In the genomic region with DNA sequence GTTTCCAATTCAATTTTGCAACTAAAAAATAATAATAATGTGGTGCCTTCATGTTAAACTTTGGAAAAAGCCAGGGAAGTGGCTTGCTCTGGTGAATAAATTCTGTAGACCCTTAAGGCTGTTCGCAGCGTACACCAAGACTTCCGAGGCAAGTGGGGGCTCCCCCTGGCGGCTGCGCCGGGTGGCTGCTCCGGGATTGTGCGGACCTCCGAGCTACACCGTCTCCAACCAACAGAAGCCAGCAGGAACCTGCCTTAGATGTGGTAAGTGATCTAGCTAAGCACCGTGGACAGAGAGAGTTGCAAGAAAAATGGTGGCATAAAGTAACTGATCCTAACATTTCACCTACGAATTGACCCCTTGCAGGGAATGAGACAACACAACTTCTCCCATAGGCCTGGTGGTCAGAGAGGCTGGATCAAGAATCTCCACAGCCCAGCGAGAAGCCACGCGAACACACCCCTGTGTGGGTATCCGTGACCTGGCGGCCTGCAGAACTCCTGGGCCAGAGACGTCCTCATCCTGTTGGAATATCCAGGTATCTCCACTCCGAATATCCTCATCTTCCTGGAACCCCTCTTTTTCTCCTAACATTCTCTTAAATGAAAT, we compare ENCODE assay signal across 7 cellular contexts.
DNase-seq lines count a peak whose midpoint lies in the region; ATAC-seq and TF ChIP-seq lines count a peak whose summit lies in the region.

No MANE protein-coding gene starts in this region.

- intact Hi-C loops in activated T-helper 2 cell treated with anti-CD3 and anti-CD28 coated beads, Interferon-gamma antibody, Interleukin-2, Interleukin-4, amounts not matched to agents 10 μg/mL and 5 μg/mL and 100 μg/mL, durations not matched to agents 14 hours and 24 hours and 36 hours (cut with micrococcal nuclease): loop anchor here (1.0 kb wide), 1 partner anchor 213 kb away; no protein-coding TSS in a partner anchor

- H3K27ac Mint-ChIP-seq in activated T-helper 2 cell treated with anti-CD3 and anti-CD28 coated beads, Interferon-gamma antibody, Interleukin-2, Interleukin-4, amounts not matched to agents 10 μg/mL and 5 μg/mL and 100 μg/mL, durations not matched to agents 14 hours and 24 hours and 36 hours: no peak overlapping the region

- H3K9me3 Mint-ChIP-seq in activated T-helper 2 cell treated with anti-CD3 and anti-CD28 coated beads, Interferon-gamma antibody, Interleukin-2, Interleukin-4, amounts not matched to agents 10 μg/mL and 5 μg/mL and 100 μg/mL, durations not matched to agents 14 hours and 24 hours and 36 hours: peaks cover 7% of the 10 kb centered on the region

- no peaks in the 10 kb centered on the region for H3K36me3 ChIP-seq in neutrophil
- no peaks in the 10 kb centered on the region for H3K36me3 ChIP-seq in thoracic aorta

- in situ Hi-C loops in GM13976 (cut with MboI; ENCODE audit: low sequenced_read_pairs, unreplicated experiment): no loop called here

- peaks cover 40% of the 10 kb centered on the region for H3K27me3 ChIP-seq in neutrophil
- no peaks in the 10 kb centered on the region for H3K27me3 ChIP-seq in thoracic aorta (replicated peaks; ENCODE audit: insufficient read depth)

- TF ChIP-seq CTCF in GM13976 (IDR thresholded peaks at IDR 0.05; ENCODE audit: borderline replicate concordance, control extremely low read depth, extremely low read depth, insufficient read depth, missing control alignments) (peak; percentile 65), neutrophil (IDR thresholded peaks at IDR 0.05) (peak; percentile 27), thoracic aorta (IDR thresholded peaks at IDR 0.05) (peak; percentile 52)

- H3K4me3 Mint-ChIP-seq in activated T-helper 2 cell treated with anti-CD3 and anti-CD28 coated beads, Interferon-gamma antibody, Interleukin-2, Interleukin-4, amounts not matched to agents 10 μg/mL and 5 μg/mL and 100 μg/mL, durations not matched to agents 14 hours and 24 hours and 36 hours (ENCODE audit: low read depth): no peak overlapping the region

- H3K4me1 ChIP-seq in neutrophil (ENCODE audit: control insufficient read depth in 1 of 2, insufficient read depth in 1 of 2, low read depth in 1 of 2, low read length in 1 of 2): no peaks in the 10 kb centered on the region
- no peaks in the 10 kb centered on the region for H3K4me1 ChIP-seq in thoracic aorta (ENCODE audit: control insufficient read depth in 1 of 2, low read depth in 2 of 2)

- H3K9me3 ChIP-seq in neutrophil: no peaks in the 10 kb centered on the region
- no peaks in the 10 kb centered on the region for H3K9me3 ChIP-seq in thoracic aorta

- H3K27ac ChIP-seq in neutrophil: no peak overlapping the region
- no peak overlapping the region for H3K27ac ChIP-seq in thoracic aorta

- ATAC-seq in HG02623 (IDR thresholded peaks at IDR 0.05; ENCODE audit: unreplicated experiment) (peak; percentile 82), thoracic aorta (ENCODE audit: insufficient number of reproducible peaks, low FRiP score, low read depth) (no peak)

- peaks cover 15% of the 10 kb centered on the region for H3K27me3 Mint-ChIP-seq in activated T-helper 2 cell treated with anti-CD3 and anti-CD28 coated beads, Interferon-gamma antibody, Interleukin-2, Interleukin-4, amounts not matched to agents 10 μg/mL and 5 μg/mL and 100 μg/mL, durations not matched to agents 14 hours and 24 hours and 36 hours (ENCODE audit: low read depth)

- DNase-seq in GM13976 (ENCODE audit: low spot score) (peak; percentile 78), NCI-H774 (lab: John Stamatoyannopoulos, UW) (peak; percentile 47), germinal center (ENCODE audit: low spot score) (peak; percentile 56), thoracic aorta (ENCODE audit: low spot score) (no peak)
- DNase-seq in activated T-helper 2 cell treated with anti-CD3 and anti-CD28 coated beads, Interferon-gamma antibody, Interleukin-2, Interleukin-4, amounts not matched to agents 10 μg/mL and 5 μg/mL and 100 μg/mL, durations not matched to agents 14 hours and 24 hours and 36 hours (ENCODE audit: low spot score): peak; percentile 28

- no peaks in the 10 kb centered on the region for H3K36me3 Mint-ChIP-seq in activated T-helper 2 cell treated with anti-CD3 and anti-CD28 coated beads, Interferon-gamma antibody, Interleukin-2, Interleukin-4, amounts not matched to agents 10 μg/mL and 5 μg/mL and 100 μg/mL, durations not matched to agents 14 hours and 24 hours and 36 hours (ENCODE audit: low read depth)

- no peaks in the 10 kb centered on the region for H3K4me1 Mint-ChIP-seq in activated T-helper 2 cell treated with anti-CD3 and anti-CD28 coated beads, Interferon-gamma antibody, Interleukin-2, Interleukin-4, amounts not matched to agents 10 μg/mL and 5 μg/mL and 100 μg/mL, durations not matched to agents 14 hours and 24 hours and 36 hours (ENCODE audit: low read depth)

- H3K4me3 ChIP-seq in neutrophil (ENCODE audit: low read depth in 1 of 2, low read length in 1 of 2) (no peak overlapping the region), thoracic aorta (peak overlapping the region; percentile 30)
